ENCODE assay signal across 8 cellular contexts in the genomic region with DNA sequence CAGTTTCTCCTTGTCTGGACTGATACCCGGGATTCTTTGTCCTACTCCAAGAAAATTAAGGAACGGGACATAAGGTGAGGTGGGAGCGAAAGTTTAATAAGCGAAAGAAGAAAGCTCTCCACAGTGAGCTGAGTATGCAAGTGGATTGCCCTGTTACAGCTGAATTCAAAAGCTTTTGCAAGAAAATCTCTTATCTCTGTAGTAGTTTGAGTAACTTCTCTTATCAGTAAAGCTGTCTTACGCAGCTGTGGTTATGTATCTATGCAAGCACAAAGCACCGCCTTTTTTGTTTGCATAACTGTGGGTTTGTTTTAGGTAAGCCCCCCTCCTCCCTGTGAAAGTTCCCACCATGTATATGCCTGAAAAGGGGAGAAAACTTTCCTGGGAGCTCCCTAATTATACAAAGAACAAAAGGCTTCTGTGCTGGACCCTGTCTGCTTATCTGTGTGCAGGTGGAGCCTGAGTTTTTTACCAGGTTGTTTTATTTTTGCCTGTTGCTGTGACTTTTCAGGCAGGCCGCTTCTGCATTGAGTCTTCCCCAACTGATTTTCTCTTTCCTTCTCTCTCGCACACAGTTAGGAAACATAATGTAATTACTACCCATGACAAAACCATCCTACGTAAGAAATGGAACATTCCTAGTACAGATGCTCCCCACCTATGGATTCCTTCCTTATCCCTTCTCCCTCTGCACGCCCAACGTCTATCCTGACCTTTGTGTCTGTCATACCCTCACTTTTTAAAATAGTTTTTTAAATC. TPM values are rescaled to one million over a fixed set of nuclear protein-coding genes. Genes with fewer than 3 reads are reported as not detected.
DNase-seq lines count a peak whose midpoint lies in the region; ATAC-seq and TF ChIP-seq lines count a peak whose summit lies in the region.
"Had no signal": no experiment of that assay in that cellular context is flagged by ENCODE, and none has a peak within 500 bp of the region (broad histone marks: within the 10 kb centered on the region; RNA-seq: fewer than 3 reads in every experiment).

No MANE protein-coding gene starts in this region.

- peaks cover 24% of the 10 kb centered on the region for H3K27me3 ChIP-seq in iPS-18a (ENCODE audit: control insufficient read depth, insufficient read depth, low read length)
- H3K27me3 ChIP-seq in spleen (replicated peaks in 1 of 7): peaks cover 0 to 34% (median 7%) of the 10 kb centered on the region in 7 donors

- H3K9ac ChIP-seq in iPS-18a (ENCODE audit: low read length): no peak overlapping the region

- WGBS in spleen, 5 donors: 36 to 55% (median 46%) methylated on average over 11 of the region's 11 CpGs

- H3K4me3 ChIP-seq in Jurkat, Clone E6-1 (ENCODE audit: low read length): peak overlapping the region; percentile 55
- H3K4me3 ChIP-seq in iPS-18a (ENCODE audit: low read length) (peak overlapping the region; percentile 45), spleen (peak overlapping the region in 5 of 8 donors; percentile 40 to 68 (median 46))

- no peak overlapping the region for H3K27ac ChIP-seq in iPS-18a (ENCODE audit: low read length)
- H3K27ac ChIP-seq in spleen: no peak overlapping the region

- H3K9me3 ChIP-seq in iPS-18a (ENCODE audit: control insufficient read depth, low read depth, low read length) (no peaks in the 10 kb centered on the region), spleen (no peaks in the 10 kb centered on the region)

- no peak for ATAC-seq in HG03095 (IDR thresholded peaks at IDR 0.05; ENCODE audit: unreplicated experiment)
- ATAC-seq in HG03097 (IDR thresholded peaks at IDR 0.05; ENCODE audit: low FRiP score, unreplicated experiment): no peak
- no peak for ATAC-seq in sciatic nerve

- H3K4me3 Mint-ChIP-seq in activated T-helper 1 cell treated with anti-CD3 and anti-CD28 coated beads, Interleukin-12 subunit alpha, Interleukin-12 subunit beta, Interleukin-2, Interleukin-4 antibody, amounts not matched to agents 30 ng/mL and 10 ng/mL and 1 ng/mL, durations not matched to agents 14 hours and 24 hours and 36 hours: peak overlapping the region; percentile 46

- H3K36me3 Mint-ChIP-seq in activated T-helper 1 cell treated with anti-CD3 and anti-CD28 coated beads, Interleukin-12 subunit alpha, Interleukin-12 subunit beta, Interleukin-2, Interleukin-4 antibody, amounts not matched to agents 30 ng/mL and 10 ng/mL and 1 ng/mL, durations not matched to agents 14 hours and 24 hours and 36 hours (ENCODE audit: low read depth): no peaks in the 10 kb centered on the region

- peak; percentile 89 for DNase-seq in Jurkat, Clone E6-1 (ENCODE audit: low read depth, low spot score)
- DNase-seq in activated T-helper 1 cell treated with anti-CD3 and anti-CD28 coated beads, Interleukin-12 subunit alpha, Interleukin-12 subunit beta, Interleukin-2, Interleukin-4 antibody, amounts not matched to agents 30 ng/mL and 10 ng/mL and 1 ng/mL, durations not matched to agents 14 hours and 24 hours and 36 hours (ENCODE audit: low spot score): no peak
- DNase-seq in spleen (no peak), sciatic nerve (ENCODE audit: low spot score) (no peak)

- H3K4me1 Mint-ChIP-seq in activated T-helper 1 cell treated with anti-CD3 and anti-CD28 coated beads, Interleukin-12 subunit alpha, Interleukin-12 subunit beta, Interleukin-2, Interleukin-4 antibody, amounts not matched to agents 30 ng/mL and 10 ng/mL and 1 ng/mL, durations not matched to agents 14 hours and 24 hours and 36 hours (ENCODE audit: low read depth): peaks cover 15% of the 10 kb centered on the region

- H3K27me3 Mint-ChIP-seq in activated T-helper 1 cell treated with anti-CD3 and anti-CD28 coated beads, Interleukin-12 subunit alpha, Interleukin-12 subunit beta, Interleukin-2, Interleukin-4 antibody, amounts not matched to agents 30 ng/mL and 10 ng/mL and 1 ng/mL, durations not matched to agents 14 hours and 24 hours and 36 hours (ENCODE audit: insufficient read depth): peaks cover 61% of the 10 kb centered on the region

- H3K9me3 Mint-ChIP-seq in activated T-helper 1 cell treated with anti-CD3 and anti-CD28 coated beads, Interleukin-12 subunit alpha, Interleukin-12 subunit beta, Interleukin-2, Interleukin-4 antibody, amounts not matched to agents 30 ng/mL and 10 ng/mL and 1 ng/mL, durations not matched to agents 14 hours and 24 hours and 36 hours: no peaks in the 10 kb centered on the region

- H3K4me1 ChIP-seq in iPS-18a (ENCODE audit: control insufficient read depth, low read depth, low read length) (peaks cover 11% of the 10 kb centered on the region), spleen (peaks cover 6 to 36% (median 16%) of the 10 kb centered on the region in 6 donors)

- H3K36me3 ChIP-seq in iPS-18a (ENCODE audit: control insufficient read depth, low read depth, low read length): no peaks in the 10 kb centered on the region
- no peaks in the 10 kb centered on the region for H3K36me3 ChIP-seq in spleen

- H3K27ac Mint-ChIP-seq in activated T-helper 1 cell treated with anti-CD3 and anti-CD28 coated beads, Interleukin-12 subunit alpha, Interleukin-12 subunit beta, Interleukin-2, Interleukin-4 antibody, amounts not matched to agents 30 ng/mL and 10 ng/mL and 1 ng/mL, durations not matched to agents 14 hours and 24 hours and 36 hours: no peak overlapping the region

- TF ChIP-seq CTCF in spleen (IDR thresholded peaks at IDR 0.05 in 8 of 11, conservative IDR thresholded peaks at IDR 0.05 in 3 of 11): no peak

- intact Hi-C loops in activated T-helper 1 cell treated with anti-CD3 and anti-CD28 coated beads, Interleukin-12 subunit alpha, Interleukin-12 subunit beta, Interleukin-2, Interleukin-4 antibody, amounts not matched to agents 30 ng/mL and 10 ng/mL and 1 ng/mL, durations not matched to agents 14 hours and 24 hours and 36 hours (cut with micrococcal nuclease): loop anchor here (5.0 kb wide), 1 partner anchor 76 kb away; no protein-coding TSS in a partner anchor
- intact Hi-C loops in spleen (cut with DNase I; ENCODE audit: low total_unique reads) (no loop called here), sciatic nerve (cut with DNase I) (no loop called here)

- no peak for TF ChIP-seq POLR2A in spleen (IDR thresholded peaks at IDR 0.05)

RNA-seq across cellular contexts. Expression of a gene that starts 0.8 kb away (rescaled TPM):
- not detected for polyA plus RNA-seq in Jurkat, Clone E6-1 (2012; ENCODE audit: insufficient read depth, insufficient read length)
- total RNA-seq in activated T-helper 1 cell treated with anti-CD3 and anti-CD28 coated beads, Interleukin-12 subunit alpha, Interleukin-12 subunit beta, Interleukin-2, Interleukin-4 antibody, amounts not matched to agents 30 ng/mL and 10 ng/mL and 1 ng/mL, durations not matched to agents 14 hours and 24 hours and 36 hours: not detected in 2 replicates
- total RNA-seq in spleen (under 1 TPM in 4 of 7 donors, not detected in 3; 0.22 to 0.54 (median 0.30) TPM), sciatic nerve (17.7 TPM)
- under 1 TPM in 2 of 3 donors, not detected in 1; 0.10 to 0.11 TPM for polyA plus RNA-seq in spleen

RNA-seq across cellular contexts. Expression of a gene that starts 14.1 kb away (rescaled TPM):
- not detected for polyA plus RNA-seq in Jurkat, Clone E6-1 (2012; ENCODE audit: insufficient read depth, insufficient read length)
- total RNA-seq in activated T-helper 1 cell treated with anti-CD3 and anti-CD28 coated beads, Interleukin-12 subunit alpha, Interleukin-12 subunit beta, Interleukin-2, Interleukin-4 antibody, amounts not matched to agents 30 ng/mL and 10 ng/mL and 1 ng/mL, durations not matched to agents 14 hours and 24 hours and 36 hours: not detected in 2 replicates
- 1 to 10 TPM in 4 of 7 donors, under 1 TPM in 2, not detected in 1; 0.88 to 3.5 (median 2.0) TPM for total RNA-seq in spleen
- under 1 TPM; 0.24 to 0.30 (median 0.26) TPM for polyA plus RNA-seq in spleen
- total RNA-seq in sciatic nerve: 9.2 TPM
- total RNA-seq: esophagus mucosa had no signal

RNA-seq across cellular contexts. Expression of a gene that starts 44.8 kb away (rescaled TPM):
- 8.0 TPM for polyA plus RNA-seq in Jurkat, Clone E6-1 (2012; ENCODE audit: insufficient read depth, insufficient read length)
- total RNA-seq in activated T-helper 1 cell treated with anti-CD3 and anti-CD28 coated beads, Interleukin-12 subunit alpha, Interleukin-12 subunit beta, Interleukin-2, Interleukin-4 antibody, amounts not matched to agents 30 ng/mL and 10 ng/mL and 1 ng/mL, durations not matched to agents 14 hours and 24 hours and 36 hours: 11.8 and 12.2 TPM in 2 replicates
- total RNA-seq in spleen: 100 to 1,000 TPM in 1 of 7 donors, 10 to 100 TPM in 6; 55.6 to 101 (median 65.3) TPM
- 100 to 1,000 TPM in 1 of 3 donors, 10 to 100 TPM in 2; 78.6 to 105 (median 98.6) TPM for polyA plus RNA-seq in spleen
- 36.7 TPM for total RNA-seq in sciatic nerve

Comparison
In these comparisons a context has a peak if more than half of its experiments do, and no peak if none do; other contexts are left out.
1. RNA of a gene that starts 0.8 kb away (total RNA-seq): 17.7 TPM in sciatic nerve (single experiment); 0.22 to 0.54 TPM in spleen and not detected in activated T-helper 1 cell treated with anti-CD3 and anti-CD28 coated beads, Interleukin-12 subunit alpha, Interleukin-12 subunit beta, Interleukin-2, Interleukin-4 antibody, amounts not matched to agents 30 ng/mL and 10 ng/mL and 1 ng/mL, durations not matched to agents 14 hours and 24 hours and 36 hours; every median in the first group is over 10 times any median in the second.
2. Peak in every context shown above with its lines, with median percentiles within 50 percentile points of each other: H3K4me3 ChIP-seq.